Comparison of ENCODE assay signal across 1 cellular context in the genomic region with DNA sequence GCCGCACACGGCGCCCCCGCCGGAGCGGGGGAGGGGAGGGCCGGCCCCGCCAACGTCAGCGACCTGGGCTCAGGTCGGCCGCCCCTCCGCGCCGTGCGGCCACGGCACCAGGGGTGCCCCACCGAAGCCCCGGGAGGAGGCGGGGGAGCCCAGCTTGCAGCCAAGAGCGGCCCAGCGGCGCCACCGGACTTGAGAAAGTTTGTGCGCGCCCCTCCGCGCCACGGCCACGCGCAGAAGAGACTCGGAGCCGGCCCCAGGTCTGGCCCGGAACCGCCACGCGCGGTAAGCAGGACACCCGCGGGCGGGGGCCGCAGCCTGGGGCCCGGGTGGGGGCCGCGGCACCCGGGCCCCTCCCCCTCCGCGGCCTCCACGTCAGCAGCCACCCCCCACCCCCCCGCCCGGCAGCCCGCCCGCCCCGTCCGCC.
TF ChIP-seq lines count a peak whose summit lies in the region.

No MANE protein-coding gene starts in this region.

TF ChIP-seq in HepG2, 621 proteins besides CTCF, POLR2A, EP300 and RAD21 (continued from another document):
- TF ChIP-seq, protein P1, sequence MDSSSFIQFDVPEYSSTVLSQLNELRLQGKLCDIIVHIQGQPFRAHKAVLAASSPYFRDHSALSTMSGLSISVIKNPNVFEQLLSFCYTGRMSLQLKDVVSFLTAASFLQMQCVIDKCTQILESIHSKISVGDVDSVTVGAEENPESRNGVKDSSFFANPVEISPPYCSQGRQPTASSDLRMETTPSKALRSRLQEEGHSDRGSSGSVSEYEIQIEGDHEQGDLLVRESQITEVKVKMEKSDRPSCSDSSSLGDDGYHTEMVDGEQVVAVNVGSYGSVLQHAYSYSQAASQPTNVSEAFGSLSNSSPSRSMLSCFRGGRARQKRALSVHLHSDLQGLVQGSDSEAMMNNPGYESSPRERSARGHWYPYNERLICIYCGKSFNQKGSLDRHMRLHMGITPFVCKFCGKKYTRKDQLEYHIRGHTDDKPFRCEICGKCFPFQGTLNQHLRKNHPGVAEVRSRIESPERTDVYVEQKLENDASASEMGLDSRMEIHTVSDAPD (CRISPR knock-in tag; IDR thresholded peaks at IDR 0.05), result peak; percentile 26; the same call in 1 of the 2 replicates
- TF ChIP-seq, protein P2, sequence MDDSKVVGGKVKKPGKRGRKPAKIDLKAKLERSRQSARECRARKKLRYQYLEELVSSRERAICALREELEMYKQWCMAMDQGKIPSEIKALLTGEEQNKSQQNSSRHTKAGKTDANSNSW (CRISPR knock-in tag; IDR thresholded peaks at IDR 0.05; ENCODE audit: borderline replicate concordance), result 0 out of 2 replicates have a peak, but pooled peaks have one; percentile 14
- TF ChIP-seq ZNF678 (CRISPR knock-in tag; IDR thresholded peaks at IDR 0.05), result no peak
- TF ChIP-seq SRSF1 (optimal IDR thresholded peaks at IDR 0.05; ENCODE audit: low read depth, low read length), result no peak
- TF ChIP-seq ZNF468 (CRISPR knock-in tag; IDR thresholded peaks at IDR 0.05), result no peak
- no peak for TF ChIP-seq NR2C2 (CRISPR knock-in tag; IDR thresholded peaks at IDR 0.05; ENCODE audit: borderline replicate concordance)
- TF ChIP-seq ZBTB7A (CRISPR knock-in tag; IDR thresholded peaks at IDR 0.05), result 0 out of 2 replicates have a peak, but pooled peaks have one; percentile 46
- TF ChIP-seq ZNF337 (CRISPR knock-in tag; IDR thresholded peaks at IDR 0.05; ENCODE audit: borderline replicate concordance, low read depth), result no peak
- no peak for TF ChIP-seq MYC (CRISPR knock-in tag; IDR thresholded peaks at IDR 0.05; ENCODE audit: borderline replicate concordance)
- no peak for TF ChIP-seq ZNF24 (IDR thresholded peaks at IDR 0.05)
- TF ChIP-seq ZMYM4 (CRISPR knock-in tag; IDR thresholded peaks at IDR 0.05), result no peak
- TF ChIP-seq ZNF563 (CRISPR knock-in tag; IDR thresholded peaks at IDR 0.05), result peak; percentile 52; the same call in 1 of the 2 replicates
- 0 out of 2 replicates have a peak, but pooled peaks have one; percentile 26 for TF ChIP-seq REPIN1 (CRISPR knock-in tag; IDR thresholded peaks at IDR 0.05; ENCODE audit: borderline replicate concordance, low read depth)
- 0 out of 2 replicates have a peak, but pooled peaks have one; percentile 1 for TF ChIP-seq SALL2 (CRISPR knock-in tag; IDR thresholded peaks at IDR 0.05)
- TF ChIP-seq ZSCAN31 (CRISPR knock-in tag; IDR thresholded peaks at IDR 0.05; ENCODE audit: low read depth), result 0 out of 2 replicates have a peak, but pooled peaks have one; percentile 41
- no peak for TF ChIP-seq NKX3-1 (CRISPR knock-in tag; IDR thresholded peaks at IDR 0.05)
- TF ChIP-seq, protein P3, sequence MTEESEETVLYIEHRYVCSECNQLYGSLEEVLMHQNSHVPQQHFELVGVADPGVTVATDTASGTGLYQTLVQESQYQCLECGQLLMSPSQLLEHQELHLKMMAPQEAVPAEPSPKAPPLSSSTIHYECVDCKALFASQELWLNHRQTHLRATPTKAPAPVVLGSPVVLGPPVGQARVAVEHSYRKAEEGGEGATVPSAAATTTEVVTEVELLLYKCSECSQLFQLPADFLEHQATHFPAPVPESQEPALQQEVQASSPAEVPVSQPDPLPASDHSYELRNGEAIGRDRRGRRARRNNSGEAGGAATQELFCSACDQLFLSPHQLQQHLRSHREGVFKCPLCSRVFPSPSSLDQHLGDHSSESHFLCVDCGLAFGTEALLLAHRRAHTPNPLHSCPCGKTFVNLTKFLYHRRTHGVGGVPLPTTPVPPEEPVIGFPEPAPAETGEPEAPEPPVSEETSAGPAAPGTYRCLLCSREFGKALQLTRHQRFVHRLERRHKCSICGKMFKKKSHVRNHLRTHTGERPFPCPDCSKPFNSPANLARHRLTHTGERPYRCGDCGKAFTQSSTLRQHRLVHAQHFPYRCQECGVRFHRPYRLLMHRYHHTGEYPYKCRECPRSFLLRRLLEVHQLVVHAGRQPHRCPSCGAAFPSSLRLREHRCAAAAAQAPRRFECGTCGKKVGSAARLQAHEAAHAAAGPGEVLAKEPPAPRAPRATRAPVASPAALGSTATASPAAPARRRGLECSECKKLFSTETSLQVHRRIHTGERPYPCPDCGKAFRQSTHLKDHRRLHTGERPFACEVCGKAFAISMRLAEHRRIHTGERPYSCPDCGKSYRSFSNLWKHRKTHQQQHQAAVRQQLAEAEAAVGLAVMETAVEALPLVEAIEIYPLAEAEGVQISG (CRISPR knock-in tag; IDR thresholded peaks at IDR 0.05), result peak; percentile 12
- peak; percentile 30 for TF ChIP-seq ASH2L (IDR thresholded peaks at IDR 0.05; ENCODE audit: insufficient read length, low read depth, low read length)
- TF ChIP-seq FOXA3 (CRISPR knock-in tag; IDR thresholded peaks at IDR 0.05), result no peak
- TF ChIP-seq SMAD1 (CRISPR knock-in tag; IDR thresholded peaks at IDR 0.05; ENCODE audit: borderline replicate concordance, low read depth), result 0 out of 2 replicates have a peak, but pooled peaks have one; percentile 22
- TF ChIP-seq PITX1 (CRISPR knock-in tag; IDR thresholded peaks at IDR 0.05), result no peak
- TF ChIP-seq GFI1 (CRISPR knock-in tag; IDR thresholded peaks at IDR 0.05; ENCODE audit: borderline replicate concordance), result no peak
- TF ChIP-seq, protein P4, sequence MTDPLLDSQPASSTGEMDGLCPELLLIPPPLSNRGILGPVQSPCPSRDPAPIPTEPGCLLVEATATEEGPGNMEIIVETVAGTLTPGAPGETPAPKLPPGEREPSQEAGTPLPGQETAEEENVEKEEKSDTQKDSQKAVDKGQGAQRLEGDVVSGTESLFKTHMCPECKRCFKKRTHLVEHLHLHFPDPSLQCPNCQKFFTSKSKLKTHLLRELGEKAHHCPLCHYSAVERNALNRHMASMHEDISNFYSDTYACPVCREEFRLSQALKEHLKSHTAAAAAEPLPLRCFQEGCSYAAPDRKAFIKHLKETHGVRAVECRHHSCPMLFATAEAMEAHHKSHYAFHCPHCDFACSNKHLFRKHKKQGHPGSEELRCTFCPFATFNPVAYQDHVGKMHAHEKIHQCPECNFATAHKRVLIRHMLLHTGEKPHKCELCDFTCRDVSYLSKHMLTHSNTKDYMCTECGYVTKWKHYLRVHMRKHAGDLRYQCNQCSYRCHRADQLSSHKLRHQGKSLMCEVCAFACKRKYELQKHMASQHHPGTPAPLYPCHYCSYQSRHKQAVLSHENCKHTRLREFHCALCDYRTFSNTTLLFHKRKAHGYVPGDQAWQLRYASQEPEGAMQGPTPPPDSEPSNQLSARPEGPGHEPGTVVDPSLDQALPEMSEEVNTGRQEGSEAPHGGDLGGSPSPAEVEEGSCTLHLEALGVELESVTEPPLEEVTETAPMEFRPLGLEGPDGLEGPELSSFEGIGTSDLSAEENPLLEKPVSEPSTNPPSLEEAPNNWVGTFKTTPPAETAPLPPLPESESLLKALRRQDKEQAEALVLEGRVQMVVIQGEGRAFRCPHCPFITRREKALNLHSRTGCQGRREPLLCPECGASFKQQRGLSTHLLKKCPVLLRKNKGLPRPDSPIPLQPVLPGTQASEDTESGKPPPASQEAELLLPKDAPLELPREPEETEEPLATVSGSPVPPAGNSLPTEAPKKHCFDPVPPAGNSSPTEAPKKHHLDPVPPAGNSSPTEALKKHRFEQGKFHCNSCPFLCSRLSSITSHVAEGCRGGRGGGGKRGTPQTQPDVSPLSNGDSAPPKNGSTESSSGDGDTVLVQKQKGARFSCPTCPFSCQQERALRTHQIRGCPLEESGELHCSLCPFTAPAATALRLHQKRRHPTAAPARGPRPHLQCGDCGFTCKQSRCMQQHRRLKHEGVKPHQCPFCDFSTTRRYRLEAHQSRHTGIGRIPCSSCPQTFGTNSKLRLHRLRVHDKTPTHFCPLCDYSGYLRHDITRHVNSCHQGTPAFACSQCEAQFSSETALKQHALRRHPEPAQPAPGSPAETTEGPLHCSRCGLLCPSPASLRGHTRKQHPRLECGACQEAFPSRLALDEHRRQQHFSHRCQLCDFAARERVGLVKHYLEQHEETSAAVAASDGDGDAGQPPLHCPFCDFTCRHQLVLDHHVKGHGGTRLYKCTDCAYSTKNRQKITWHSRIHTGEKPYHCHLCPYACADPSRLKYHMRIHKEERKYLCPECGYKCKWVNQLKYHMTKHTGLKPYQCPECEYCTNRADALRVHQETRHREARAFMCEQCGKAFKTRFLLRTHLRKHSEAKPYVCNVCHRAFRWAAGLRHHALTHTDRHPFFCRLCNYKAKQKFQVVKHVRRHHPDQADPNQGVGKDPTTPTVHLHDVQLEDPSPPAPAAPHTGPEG (CRISPR knock-in tag; IDR thresholded peaks at IDR 0.05), result 0 out of 2 replicates have a peak, but pooled peaks have one; percentile 5
- TF ChIP-seq PAX8 (CRISPR knock-in tag; IDR thresholded peaks at IDR 0.05; ENCODE audit: borderline replicate concordance), result no peak; the same call in 1 of the 2 replicates
- peak; percentile 18 for TF ChIP-seq AGO1 (IDR thresholded peaks at IDR 0.05; ENCODE audit: low read depth, low read length, poor library complexity, severe bottlenecking)
- TF ChIP-seq MTF1 (CRISPR knock-in tag; IDR thresholded peaks at IDR 0.05), result no peak
- TF ChIP-seq, protein P5, sequence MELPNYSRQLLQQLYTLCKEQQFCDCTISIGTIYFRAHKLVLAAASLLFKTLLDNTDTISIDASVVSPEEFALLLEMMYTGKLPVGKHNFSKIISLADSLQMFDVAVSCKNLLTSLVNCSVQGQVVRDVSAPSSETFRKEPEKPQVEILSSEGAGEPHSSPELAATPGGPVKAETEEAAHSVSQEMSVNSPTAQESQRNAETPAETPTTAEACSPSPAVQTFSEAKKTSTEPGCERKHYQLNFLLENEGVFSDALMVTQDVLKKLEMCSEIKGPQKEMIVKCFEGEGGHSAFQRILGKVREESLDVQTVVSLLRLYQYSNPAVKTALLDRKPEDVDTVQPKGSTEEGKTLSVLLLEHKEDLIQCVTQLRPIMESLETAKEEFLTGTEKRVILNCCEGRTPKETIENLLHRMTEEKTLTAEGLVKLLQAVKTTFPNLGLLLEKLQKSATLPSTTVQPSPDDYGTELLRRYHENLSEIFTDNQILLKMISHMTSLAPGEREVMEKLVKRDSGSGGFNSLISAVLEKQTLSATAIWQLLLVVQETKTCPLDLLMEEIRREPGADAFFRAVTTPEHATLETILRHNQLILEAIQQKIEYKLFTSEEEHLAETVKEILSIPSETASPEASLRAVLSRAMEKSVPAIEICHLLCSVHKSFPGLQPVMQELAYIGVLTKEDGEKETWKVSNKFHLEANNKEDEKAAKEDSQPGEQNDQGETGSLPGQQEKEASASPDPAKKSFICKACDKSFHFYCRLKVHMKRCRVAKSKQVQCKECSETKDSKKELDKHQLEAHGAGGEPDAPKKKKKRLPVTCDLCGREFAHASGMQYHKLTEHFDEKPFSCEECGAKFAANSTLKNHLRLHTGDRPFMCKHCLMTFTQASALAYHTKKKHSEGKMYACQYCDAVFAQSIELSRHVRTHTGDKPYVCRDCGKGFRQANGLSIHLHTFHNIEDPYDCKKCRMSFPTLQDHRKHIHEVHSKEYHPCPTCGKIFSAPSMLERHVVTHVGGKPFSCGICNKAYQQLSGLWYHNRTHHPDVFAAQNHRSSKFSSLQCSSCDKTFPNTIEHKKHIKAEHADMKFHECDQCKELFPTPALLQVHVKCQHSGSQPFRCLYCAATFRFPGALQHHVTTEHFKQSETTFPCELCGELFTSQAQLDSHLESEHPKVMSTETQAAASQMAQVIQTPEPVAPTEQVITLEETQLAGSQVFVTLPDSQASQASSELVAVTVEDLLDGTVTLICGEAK (IDR thresholded peaks at IDR 0.05), result no peak
- TF ChIP-seq, protein P5 (CRISPR knock-in tag; IDR thresholded peaks at IDR 0.05), result peak; percentile 15; the same call in 1 of the 2 replicates
- TF ChIP-seq, protein P6, sequence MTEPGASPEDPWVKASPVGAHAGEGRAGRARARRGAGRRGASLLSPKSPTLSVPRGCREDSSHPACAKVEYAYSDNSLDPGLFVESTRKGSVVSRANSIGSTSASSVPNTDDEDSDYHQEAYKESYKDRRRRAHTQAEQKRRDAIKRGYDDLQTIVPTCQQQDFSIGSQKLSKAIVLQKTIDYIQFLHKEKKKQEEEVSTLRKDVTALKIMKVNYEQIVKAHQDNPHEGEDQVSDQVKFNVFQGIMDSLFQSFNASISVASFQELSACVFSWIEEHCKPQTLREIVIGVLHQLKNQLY (CRISPR knock-in tag; IDR thresholded peaks at IDR 0.05), result no peak
- no peak for TF ChIP-seq NFE2 (CRISPR knock-in tag; IDR thresholded peaks at IDR 0.05)
- no peak for TF ChIP-seq ZNF569 (CRISPR knock-in tag; IDR thresholded peaks at IDR 0.05; ENCODE audit: borderline replicate concordance)
- TF ChIP-seq, protein P7, sequence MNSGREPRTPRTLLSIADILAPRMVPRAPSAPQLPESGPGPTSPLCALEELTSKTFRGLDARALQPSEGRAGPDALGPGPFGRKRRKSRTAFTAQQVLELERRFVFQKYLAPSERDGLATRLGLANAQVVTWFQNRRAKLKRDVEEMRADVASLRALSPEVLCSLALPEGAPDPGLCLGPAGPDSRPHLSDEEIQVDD (CRISPR knock-in tag; IDR thresholded peaks at IDR 0.05; ENCODE audit: borderline replicate concordance), result no peak
- no peak for TF ChIP-seq ZNF816 (CRISPR knock-in tag; IDR thresholded peaks at IDR 0.05; ENCODE audit: borderline replicate concordance)
